ENCODE assay signal across 9 cellular contexts in the genomic region with DNA sequence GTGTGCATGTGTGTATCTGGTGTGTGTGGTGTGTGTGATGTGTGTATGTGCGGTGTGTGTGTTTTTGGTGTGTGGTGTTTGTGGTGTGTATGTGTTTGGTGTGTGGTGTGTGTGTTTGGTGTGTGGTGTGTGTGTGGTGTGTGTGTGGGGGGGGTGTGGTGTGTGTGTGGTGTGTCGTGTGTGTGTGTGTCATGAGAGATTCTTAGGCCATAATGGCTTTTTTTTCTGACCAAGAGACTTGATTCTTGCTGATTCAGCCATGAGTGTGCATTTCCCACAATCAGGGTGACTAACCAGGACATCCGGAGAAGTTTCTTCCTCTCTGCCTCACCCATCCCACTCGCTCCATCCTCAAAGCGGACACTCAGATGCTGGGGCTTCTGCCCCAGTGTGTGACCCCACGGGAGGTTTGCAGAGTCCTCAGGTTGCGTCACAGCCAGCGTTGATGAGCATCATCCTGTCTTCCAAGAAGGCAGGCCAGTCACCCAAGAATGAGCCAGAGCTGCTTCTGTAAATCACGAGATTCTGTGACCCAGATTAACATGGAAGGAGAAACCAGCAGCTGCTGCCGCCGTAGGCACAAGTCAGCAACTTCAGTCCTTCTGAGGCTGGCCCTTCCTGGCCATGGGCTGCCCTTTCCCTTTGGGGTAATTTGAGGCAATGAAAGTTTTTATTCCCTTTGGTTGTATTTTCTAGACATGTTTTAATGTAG. TPM values are rescaled to one million over a fixed set of nuclear protein-coding genes. Genes with fewer than 3 reads are reported as not detected.
A peak's percentile ranks its signal among the peaks of the same experiment; 100 is the strongest.
DNase-seq lines count a peak whose midpoint lies in the region; ATAC-seq and TF ChIP-seq lines count a peak whose summit lies in the region.
"Had no signal": no experiment of that assay in that cellular context is flagged by ENCODE, and none has a peak within 500 bp of the region (broad histone marks: within the 10 kb centered on the region; RNA-seq: fewer than 3 reads in every experiment).

No MANE protein-coding gene starts in this region.

- H3K9me3 ChIP-seq in tibial nerve (no peaks in the 10 kb centered on the region), HAP-1 (no peaks in the 10 kb centered on the region)

- ATAC-seq in activated CD4-positive, CD25-positive, alpha-beta regulatory T cell treated with anti-CD3 and anti-CD28 coated beads, Interleukin-2, amount 50 U/mL, for 24 hours: peak; percentile 80
- peak; percentile 34 to 62 (median 37) for ATAC-seq in natural killer cell
- no peak for ATAC-seq in GM18870 (IDR thresholded peaks at IDR 0.05; ENCODE audit: unreplicated experiment)

- WGBS in tibial nerve, 2 donors: 30 to 36% methylated on average over 11 of the region's 11 CpGs

- H3K36me3 ChIP-seq in tibial nerve (no peaks in the 10 kb centered on the region), HAP-1 (replicated peaks) (no peaks in the 10 kb centered on the region)

- intact Hi-C loops in natural killer cell (cut with micrococcal nuclease): no loop called here

- H3K4me3 ChIP-seq in tibial nerve (peak overlapping the region in 1 of 4 donors; percentile 13), HAP-1 (no peak overlapping the region)

- peak; percentile 58 to 94 for TF ChIP-seq EP300 in tibial nerve (IDR thresholded peaks at IDR 0.05)

- TF ChIP-seq POLR2A in tibial nerve (IDR thresholded peaks at IDR 0.05): peak in 1 of 2 donors; percentile 12

- DNase-seq in NCI-H82 (lab: John Stamatoyannopoulos, UW): peak; percentile 53
- DNase-seq in NCI-H82 treated with DMSO at 0.1 percent for 48 hours (lab: John Stamatoyannopoulos, UW; ENCODE audit: unreplicated experiment): no peak
- DNase-seq in fibroblast of gingiva (ENCODE audit: low read depth): peak; percentile 100
- no peak for DNase-seq in natural killer cell
- DNase-seq in tibial nerve (ENCODE audit: low spot score in 2 of 2): peak; percentile 75 to 88
- DNase-seq in HAP-1 (ENCODE audit: low spot score in 2 of 2): no peak

- no peaks in the 10 kb centered on the region for H3K36me3 Mint-ChIP-seq in natural killer cell

- no peaks in the 10 kb centered on the region for H3K27me3 ChIP-seq in tibial nerve
- no peaks in the 10 kb centered on the region for H3K27me3 ChIP-seq in HAP-1 (ENCODE audit: low read depth)

- peak overlapping the region in 1 of 2 donors; percentile 5 for H3K27ac Mint-ChIP-seq in natural killer cell
- H3K27ac Mint-ChIP-seq: B cell had no signal

- peak overlapping the region in 3 of 4 donors; percentile 32 to 80 (median 78) for H3K27ac ChIP-seq in tibial nerve

- no peak for TF ChIP-seq CTCF in natural killer cell (IDR thresholded peaks at IDR 0.05)
- peak in 2 of 5 experiments; percentile 9 to 10 for TF ChIP-seq CTCF in tibial nerve (IDR thresholded peaks at IDR 0.05)

- H3K4me1 Mint-ChIP-seq in natural killer cell: no peaks in the 10 kb centered on the region
- H3K4me1 Mint-ChIP-seq: B cell had no signal

- in situ Hi-C loops in HAP-1 (cut with MboI; ENCODE audit: low sequenced_read_pairs): no loop called here

- no peaks in the 10 kb centered on the region for H3K9me3 Mint-ChIP-seq in natural killer cell

- H3K4me3 Mint-ChIP-seq in natural killer cell: no peak overlapping the region
- H3K4me3 Mint-ChIP-seq: B cell had no signal

- peaks cover 0 to 31% (median 18%) of the 10 kb centered on the region in 4 donors for H3K4me1 ChIP-seq in tibial nerve
- peaks cover 18% of the 10 kb centered on the region for H3K4me1 ChIP-seq in HAP-1

- peaks cover 0 to 3% of the 10 kb centered on the region in 2 donors for H3K27me3 Mint-ChIP-seq in natural killer cell (ENCODE audit: low read depth in 2 of 2)

RNA-seq across cellular contexts. Expression of a gene that starts 12.5 kb away (rescaled TPM):
- total RNA-seq in natural killer cell (1 to 10 TPM; 1.2 to 4.4 (median 1.2) TPM), tibial nerve (100 to 1,000 TPM in 2 of 4 donors, 10 to 100 TPM in 2; 77.7 to 181 (median 100) TPM)

Comparison
In these comparisons a context has a peak if more than half of its experiments do, and no peak if none do; other contexts are left out.
1. DNase-seq: peak in NCI-H82 (single experiment), fibroblast of gingiva (single experiment) and tibial nerve (2 of 2); none in NCI-H82 treated with DMSO at 0.1 percent for 48 hours (single experiment), natural killer cell (single experiment) and HAP-1 (0 of 2).
2. RNA of a gene that starts 12.5 kb away (total RNA-seq): 77.7 to 181 TPM in tibial nerve; 1.2 to 4.4 TPM in natural killer cell; every median in the first group is over 10 times any median in the second.